Comparison of ENCODE assay signal across 2 cellular contexts in the genomic region with DNA sequence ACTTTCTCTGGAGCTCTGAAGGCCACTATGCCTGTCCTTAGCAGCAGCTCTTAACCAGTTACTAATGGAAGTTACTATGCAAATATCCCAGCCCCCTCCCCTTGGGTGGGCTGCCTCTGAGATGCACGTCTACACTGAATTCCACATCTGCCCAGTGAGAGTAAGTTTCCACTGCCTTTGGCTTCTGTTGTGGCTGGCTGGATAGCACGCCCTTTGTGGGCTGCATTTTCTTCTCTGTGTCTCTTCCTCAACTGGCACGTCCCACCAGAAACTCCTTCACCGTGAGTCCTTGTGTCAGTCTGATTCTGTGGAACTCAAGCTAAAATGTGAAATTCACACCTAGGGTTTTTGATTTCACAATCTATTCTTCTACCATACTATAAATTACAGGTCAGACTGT.
TF ChIP-seq lines count a peak whose summit lies in the region.

No MANE protein-coding gene starts in this region.

TF ChIP-seq in SK-N-SH, 30 proteins besides CTCF, POLR2A, EP300 and RAD21:
- TF ChIP-seq, protein P1, sequence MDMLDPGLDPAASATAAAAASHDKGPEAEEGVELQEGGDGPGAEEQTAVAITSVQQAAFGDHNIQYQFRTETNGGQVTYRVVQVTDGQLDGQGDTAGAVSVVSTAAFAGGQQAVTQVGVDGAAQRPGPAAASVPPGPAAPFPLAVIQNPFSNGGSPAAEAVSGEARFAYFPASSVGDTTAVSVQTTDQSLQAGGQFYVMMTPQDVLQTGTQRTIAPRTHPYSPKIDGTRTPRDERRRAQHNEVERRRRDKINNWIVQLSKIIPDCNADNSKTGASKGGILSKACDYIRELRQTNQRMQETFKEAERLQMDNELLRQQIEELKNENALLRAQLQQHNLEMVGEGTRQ (IDR thresholded peaks at IDR 0.05; ENCODE audit: borderline replicate concordance, low read depth, low read length), result no peak
- TF ChIP-seq FOXM1 (IDR thresholded peaks at IDR 0.05; ENCODE audit: low read depth), result no peak
- TF ChIP-seq USF1 (IDR thresholded peaks at IDR 0.05; ENCODE audit: borderline replicate concordance, low read depth), result no peak
- no peak for TF ChIP-seq TAF1 (IDR thresholded peaks at IDR 0.05; ENCODE audit: borderline replicate concordance, low read depth, low read length)
- TF ChIP-seq GATA2 (CRISPR knock-in tag; IDR thresholded peaks at IDR 0.05), result no peak
- TF ChIP-seq SIN3A (IDR thresholded peaks at IDR 0.05; ENCODE audit: borderline replicate concordance, low read depth, low read length), result no peak
- TF ChIP-seq CHD2 (IDR thresholded peaks at IDR 0.05; ENCODE audit: low read length, partially characterized antibody), result no peak
- TF ChIP-seq, protein P2, sequence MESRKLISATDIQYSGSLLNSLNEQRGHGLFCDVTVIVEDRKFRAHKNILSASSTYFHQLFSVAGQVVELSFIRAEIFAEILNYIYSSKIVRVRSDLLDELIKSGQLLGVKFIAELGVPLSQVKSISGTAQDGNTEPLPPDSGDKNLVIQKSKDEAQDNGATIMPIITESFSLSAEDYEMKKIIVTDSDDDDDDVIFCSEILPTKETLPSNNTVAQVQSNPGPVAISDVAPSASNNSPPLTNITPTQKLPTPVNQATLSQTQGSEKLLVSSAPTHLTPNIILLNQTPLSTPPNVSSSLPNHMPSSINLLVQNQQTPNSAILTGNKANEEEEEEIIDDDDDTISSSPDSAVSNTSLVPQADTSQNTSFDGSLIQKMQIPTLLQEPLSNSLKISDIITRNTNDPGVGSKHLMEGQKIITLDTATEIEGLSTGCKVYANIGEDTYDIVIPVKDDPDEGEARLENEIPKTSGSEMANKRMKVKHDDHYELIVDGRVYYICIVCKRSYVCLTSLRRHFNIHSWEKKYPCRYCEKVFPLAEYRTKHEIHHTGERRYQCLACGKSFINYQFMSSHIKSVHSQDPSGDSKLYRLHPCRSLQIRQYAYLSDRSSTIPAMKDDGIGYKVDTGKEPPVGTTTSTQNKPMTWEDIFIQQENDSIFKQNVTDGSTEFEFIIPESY (IDR thresholded peaks at IDR 0.05; ENCODE audit: borderline replicate concordance, low read depth), result no peak
- no peak for TF ChIP-seq POLR2AphosphoS5 (IDR thresholded peaks at IDR 0.05; ENCODE audit: low read depth, low read length)
- TF ChIP-seq RFX5 (IDR thresholded peaks at IDR 0.05; ENCODE audit: low read length), result no peak
- no peak for TF ChIP-seq IRF3 (IDR thresholded peaks at IDR 0.05; ENCODE audit: low read depth, low read length)
- TF ChIP-seq, protein P3, sequence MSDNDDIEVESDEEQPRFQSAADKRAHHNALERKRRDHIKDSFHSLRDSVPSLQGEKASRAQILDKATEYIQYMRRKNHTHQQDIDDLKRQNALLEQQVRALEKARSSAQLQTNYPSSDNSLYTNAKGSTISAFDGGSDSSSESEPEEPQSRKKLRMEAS (IDR thresholded peaks at IDR 0.05; ENCODE audit: low read depth), result no peak
- no peak for TF ChIP-seq EZH2phosphoT487 (IDR thresholded peaks at IDR 0.05; ENCODE audit: borderline replicate concordance, low read depth)

TF ChIP-seq in SK-N-SH treated with all-trans-retinoic acid at 6 μM for 48 hours, 23 proteins besides CTCF, POLR2A, EP300 and RAD21:
- TF ChIP-seq CSRNP3 (CRISPR knock-in tag; IDR thresholded peaks at IDR 0.05) (no peak), TOX (CRISPR knock-in tag; IDR thresholded peaks at IDR 0.05; ENCODE audit: borderline replicate concordance) (no peak), ZFP30 (CRISPR knock-in tag; IDR thresholded peaks at IDR 0.05) (no peak), RARB (CRISPR knock-in tag; IDR thresholded peaks at IDR 0.05) (no peak), ZFP3 (CRISPR knock-in tag; IDR thresholded peaks at IDR 0.05) (no peak), ESRRG (CRISPR knock-in tag; IDR thresholded peaks at IDR 0.05) (no peak), TSHZ2 (CRISPR knock-in tag; IDR thresholded peaks at IDR 0.05) (no peak), TCF4 (CRISPR knock-in tag; IDR thresholded peaks at IDR 0.05; ENCODE audit: borderline replicate concordance) (no peak), PPARA (CRISPR knock-in tag; IDR thresholded peaks at IDR 0.05; ENCODE audit: borderline replicate concordance) (no peak), ARNTL (CRISPR knock-in tag; IDR thresholded peaks at IDR 0.05; ENCODE audit: borderline replicate concordance, low read depth) (no peak), OSR1 (CRISPR knock-in tag; IDR thresholded peaks at IDR 0.05) (no peak), ZNF70 (CRISPR knock-in tag; IDR thresholded peaks at IDR 0.05) (no peak), SNAI2 (CRISPR knock-in tag; IDR thresholded peaks at IDR 0.05) (no peak), CSDC2 (CRISPR knock-in tag; IDR thresholded peaks at IDR 0.05) (no peak), ISL1 (CRISPR knock-in tag; IDR thresholded peaks at IDR 0.05) (no peak), ZNF8 (CRISPR knock-in tag; IDR thresholded peaks at IDR 0.05) (no peak)
- TF ChIP-seq, protein P4, sequence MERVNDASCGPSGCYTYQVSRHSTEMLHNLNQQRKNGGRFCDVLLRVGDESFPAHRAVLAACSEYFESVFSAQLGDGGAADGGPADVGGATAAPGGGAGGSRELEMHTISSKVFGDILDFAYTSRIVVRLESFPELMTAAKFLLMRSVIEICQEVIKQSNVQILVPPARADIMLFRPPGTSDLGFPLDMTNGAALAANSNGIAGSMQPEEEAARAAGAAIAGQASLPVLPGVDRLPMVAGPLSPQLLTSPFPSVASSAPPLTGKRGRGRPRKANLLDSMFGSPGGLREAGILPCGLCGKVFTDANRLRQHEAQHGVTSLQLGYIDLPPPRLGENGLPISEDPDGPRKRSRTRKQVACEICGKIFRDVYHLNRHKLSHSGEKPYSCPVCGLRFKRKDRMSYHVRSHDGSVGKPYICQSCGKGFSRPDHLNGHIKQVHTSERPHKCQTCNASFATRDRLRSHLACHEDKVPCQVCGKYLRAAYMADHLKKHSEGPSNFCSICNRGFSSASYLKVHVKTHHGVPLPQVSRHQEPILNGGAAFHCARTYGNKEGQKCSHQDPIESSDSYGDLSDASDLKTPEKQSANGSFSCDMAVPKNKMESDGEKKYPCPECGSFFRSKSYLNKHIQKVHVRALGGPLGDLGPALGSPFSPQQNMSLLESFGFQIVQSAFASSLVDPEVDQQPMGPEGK (CRISPR knock-in tag; IDR thresholded peaks at IDR 0.05; ENCODE audit: borderline replicate concordance), result no peak
